27 cellular contexts compared by ENCODE assay signal in genomic region chr12:5861426-5861825, GRCh38.
"Had no signal": no experiment of that assay in that cellular context is flagged by ENCODE, and none has a peak within 500 bp of the region (broad histone marks: within the 10 kb centered on the region; RNA-seq: fewer than 3 reads in every experiment).

No MANE protein-coding gene starts in this region.

- H3K27me3 ChIP-seq: colonic mucosa, foreskin keratinocyte had no signal

- DNase-seq: colonic mucosa; cortex of kidney; dermis blood vessel endothelial cell; dorsolateral prefrontal cortex; effector CD4-positive, alpha-beta T cell; effector CD8-positive, alpha-beta T cell; effector memory CD4-positive, alpha-beta T cell; effector memory CD8-positive, alpha-beta T cell; endodermal cell; erythroblast; esophagus squamous epithelium; foreskin fibroblast; foreskin keratinocyte; foreskin melanocyte; glutamatergic neuron; head of caudate nucleus; heart left ventricle had no signal

- FAIRE-seq: colon, endometrium, endothelial cell of umbilical vein, frontal cortex had no signal

- H3K4me3 ChIP-seq: colonic mucosa, coronary artery, dorsolateral prefrontal cortex, esophagus muscularis mucosa, esophagus squamous epithelium, gastrocnemius medialis, gastroesophageal sphincter, heart left ventricle had no signal

- H3K9me3 ChIP-seq: colonic mucosa, esophagus muscularis mucosa, esophagus squamous epithelium, gastrocnemius medialis, gastroesophageal sphincter, heart left ventricle had no signal

- ATAC-seq: effector memory CD8-positive, alpha-beta T cell; esophagus mucosa; foreskin keratinocyte; gastrocnemius medialis; gastroesophageal sphincter; heart left ventricle had no signal

- H3K27ac ChIP-seq: colonic mucosa, coronary artery, epithelial cell of prostate, esophagus muscularis mucosa, esophagus squamous epithelium, foreskin keratinocyte, gastrocnemius medialis, gastroesophageal sphincter, heart left ventricle had no signal

- H3K4me1 ChIP-seq: colonic mucosa, esophagus muscularis mucosa, esophagus squamous epithelium, foreskin keratinocyte, gastrocnemius medialis, gastroesophageal sphincter, heart left ventricle had no signal

- H3K36me3 ChIP-seq: colonic mucosa, esophagus squamous epithelium, gastrocnemius medialis, gastroesophageal sphincter had no signal
